In genomic region chr2:122899614-122900013, GRCh38 we compare ENCODE assay signal across 9 cellular contexts.
"Had no signal": no experiment of that assay in that cellular context is flagged by ENCODE, and none has a peak within 500 bp of the region (broad histone marks: within the 10 kb centered on the region; RNA-seq: fewer than 3 reads in every experiment).

No MANE protein-coding gene starts in this region.

- H3K4me2 ChIP-seq: GM23338 had no signal

- ATAC-seq: GM23338, HCT116 had no signal

- H3K36me3 ChIP-seq: HAP-1 had no signal

- H3K4me3 ChIP-seq: GM23248, GM23338, HAP-1 had no signal

- DNase-seq: GM23248, GOT3, H7, H9, HCEC 1CT, HFFc6 had no signal

- H3K4me1 ChIP-seq: HAP-1 had no signal

- H3K9ac ChIP-seq: GM23248 had no signal

- H3K27ac ChIP-seq: GM23248 had no signal

- H3K9me3 ChIP-seq: HAP-1 had no signal

- H2AFZ ChIP-seq: GM23248, GM23338 had no signal
